ENCODE assay signal across 8 cellular contexts in the genomic region with DNA sequence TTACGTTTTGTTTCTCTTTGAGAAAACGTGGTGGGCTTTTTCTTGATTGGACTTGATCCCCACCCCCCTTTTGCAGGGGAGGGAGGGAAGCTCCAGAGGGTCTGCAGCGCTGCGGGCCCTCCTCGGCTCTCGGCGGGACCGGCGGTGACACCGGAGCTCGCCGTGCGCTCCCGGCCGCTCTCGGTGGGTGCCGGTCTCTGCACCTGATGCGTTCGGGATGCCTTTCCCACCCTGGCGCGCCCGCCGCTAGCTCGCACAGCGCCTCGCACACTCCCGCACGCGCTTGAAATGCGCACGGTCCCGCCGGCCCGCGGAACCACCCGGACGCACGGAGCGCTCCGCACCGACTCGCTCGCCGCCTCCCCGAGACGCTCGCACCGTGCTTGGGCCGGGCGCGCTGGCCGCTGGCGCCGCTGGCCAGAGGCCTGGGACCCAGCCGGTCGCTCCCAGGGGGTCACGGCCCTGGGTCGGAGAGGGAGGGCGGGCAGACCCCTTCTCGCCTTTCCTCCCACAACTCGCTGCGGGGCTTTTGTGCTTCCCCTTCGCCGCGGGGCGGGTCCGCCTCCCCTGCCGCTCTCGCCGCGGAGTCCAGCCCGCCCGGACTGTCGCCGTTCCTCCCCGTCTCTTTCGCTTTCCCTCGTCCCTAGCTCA. TPM values are rescaled to one million over a fixed set of nuclear protein-coding genes. Genes with fewer than 3 reads are reported as not detected.
DNase-seq lines count a peak whose midpoint lies in the region; ATAC-seq and TF ChIP-seq lines count a peak whose summit lies in the region.

No MANE protein-coding gene starts in this region.

- H3K27ac ChIP-seq in coronary artery (peak overlapping the region; percentile 97 to 99), right lobe of liver (peak overlapping the region; percentile 93 to 100 (median 94))

- H3K4me3 ChIP-seq in coronary artery = peak overlapping the region; percentile 97
- peak overlapping the region; percentile 78 to 96 (median 89) for H3K4me3 ChIP-seq in right lobe of liver

- H3K4me1 ChIP-seq in right lobe of liver = peaks cover 0 to 54% (median 20%) of the 10 kb centered on the region in 4 donors

- TF ChIP-seq CTCF in coronary artery (IDR thresholded peaks at IDR 0.05) (no peak), right lobe of liver (IDR thresholded peaks at IDR 0.05) (no peak)

- intact Hi-C loops in right lobe of liver (cut with DNase I) = loop anchor here in 1 of 2 donors (10.0 kb wide), 1 partner anchor 94 kb away; no protein-coding TSS in a partner anchor

- peaks cover 0 to 29% (median 16%) of the 10 kb centered on the region in 4 donors for H3K36me3 ChIP-seq in right lobe of liver

- H3K9me3 ChIP-seq in right lobe of liver = no peaks in the 10 kb centered on the region

- H3K27me3 ChIP-seq in right lobe of liver = no peaks in the 10 kb centered on the region

- peak; percentile 61 for DNase-seq in GM03348 (ENCODE audit: low spot score)
- peak; percentile 20 for DNase-seq in SK-N-DZ (ENCODE audit: low spot score)
- DNase-seq in coronary artery (ENCODE audit: low spot score) = no peak
- DNase-seq in right lobe of liver = peak in 2 of 3 donors; percentile 64 to 70
- DNase-seq in superior temporal gyrus (ENCODE audit: extremely low spot score) = peak; percentile 49
- DNase-seq in NAMALWA (ENCODE audit: low spot score) = no peak

- no peak for TF ChIP-seq POLR2A in right lobe of liver (IDR thresholded peaks at IDR 0.05)

- ATAC-seq in right lobe of liver = peak in 2 of 4 donors; percentile 14 to 20
- ATAC-seq in HG02759 (IDR thresholded peaks at IDR 0.05; ENCODE audit: unreplicated experiment) = no peak
- ATAC-seq in GM21447 (IDR thresholded peaks at IDR 0.05; ENCODE audit: unreplicated experiment) = no peak

- WGBS in right lobe of liver (ENCODE audit: insufficient coverage, low coverage, low lambda C conversion rate, missing lambda C conversion rate) = 0% methylated on average over 10 of the region's 78 CpGs

RNA-seq across cellular contexts. Expression of gene ZBTB16, which starts 1.0 kb away (rescaled TPM):
- polyA plus RNA-seq in SK-N-DZ (2014; cell fraction: cytosol; rRNA removed) = 0.10 and 2.7 TPM in 2 replicates
- 0.44 and 0.96 TPM in 2 replicates for polyA plus RNA-seq in SK-N-DZ (2014; cell fraction: nucleus; rRNA removed)
- total RNA-seq in right lobe of liver = 100 to 1,000 TPM in 2 of 6 experiments, 10 to 100 TPM in 4; 13.1 to 205 (median 52.2) TPM

Comparison
In these comparisons a context has a peak if more than half of its experiments do, and no peak if none do; other contexts are left out.
1. DNase-seq: peak in GM03348 (single experiment), SK-N-DZ (single experiment), right lobe of liver (2 of 3) and superior temporal gyrus (single experiment); none in coronary artery (single experiment) and NAMALWA (single experiment).